In the genomic region with DNA sequence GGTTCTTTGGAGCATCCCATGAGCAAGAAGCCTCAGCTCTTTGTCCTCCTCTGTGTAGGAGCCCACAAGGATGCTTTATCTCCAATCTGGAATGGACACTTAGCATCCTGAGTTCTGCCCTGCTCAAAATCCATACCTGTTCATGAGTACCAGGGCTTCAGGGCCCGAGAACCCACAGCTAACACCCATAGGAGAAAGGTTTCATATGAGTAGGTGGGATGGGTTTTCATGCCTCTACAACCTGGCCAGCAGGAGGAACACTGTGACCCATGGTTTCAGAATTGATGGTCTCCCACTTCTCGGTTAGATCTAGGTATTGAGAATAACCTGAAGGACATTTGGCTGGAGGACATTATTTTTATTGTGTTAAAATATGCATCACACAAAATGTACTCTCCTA, we compare ENCODE assay signal across 1 cellular context.
TF ChIP-seq lines count a peak whose summit lies in the region.

No MANE protein-coding gene starts in this region.

TF ChIP-seq in H1, 55 proteins besides CTCF, POLR2A, EP300 and RAD21 (continued from another document):
- TF ChIP-seq ATF3 (IDR thresholded peaks at IDR 0.05; ENCODE audit: insufficient read depth, low read depth, low read length): no peak
- TF ChIP-seq CEBPB (IDR thresholded peaks at IDR 0.05; ENCODE audit: low read depth, low read length): no peak
- no peak for TF ChIP-seq KDM5A (IDR thresholded peaks at IDR 0.05; ENCODE audit: low read length)
- TF ChIP-seq KDM1A (IDR thresholded peaks at IDR 0.05; ENCODE audit: borderline replicate concordance, low read length): no peak
- TF ChIP-seq NANOG (IDR thresholded peaks at IDR 0.05; ENCODE audit: insufficient read depth, low read depth, low read length, poor library complexity, severe bottlenecking): no peak
- TF ChIP-seq, protein P1, sequence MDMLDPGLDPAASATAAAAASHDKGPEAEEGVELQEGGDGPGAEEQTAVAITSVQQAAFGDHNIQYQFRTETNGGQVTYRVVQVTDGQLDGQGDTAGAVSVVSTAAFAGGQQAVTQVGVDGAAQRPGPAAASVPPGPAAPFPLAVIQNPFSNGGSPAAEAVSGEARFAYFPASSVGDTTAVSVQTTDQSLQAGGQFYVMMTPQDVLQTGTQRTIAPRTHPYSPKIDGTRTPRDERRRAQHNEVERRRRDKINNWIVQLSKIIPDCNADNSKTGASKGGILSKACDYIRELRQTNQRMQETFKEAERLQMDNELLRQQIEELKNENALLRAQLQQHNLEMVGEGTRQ (IDR thresholded peaks at IDR 0.05; ENCODE audit: low read length): no peak
- no peak for TF ChIP-seq RFX5 (IDR thresholded peaks at IDR 0.05; ENCODE audit: borderline replicate concordance, low read depth, low read length)
- no peak for TF ChIP-seq SP4 (IDR thresholded peaks at IDR 0.05; ENCODE audit: low read length)
